15 cellular contexts compared by ENCODE assay signal in the genomic region with DNA sequence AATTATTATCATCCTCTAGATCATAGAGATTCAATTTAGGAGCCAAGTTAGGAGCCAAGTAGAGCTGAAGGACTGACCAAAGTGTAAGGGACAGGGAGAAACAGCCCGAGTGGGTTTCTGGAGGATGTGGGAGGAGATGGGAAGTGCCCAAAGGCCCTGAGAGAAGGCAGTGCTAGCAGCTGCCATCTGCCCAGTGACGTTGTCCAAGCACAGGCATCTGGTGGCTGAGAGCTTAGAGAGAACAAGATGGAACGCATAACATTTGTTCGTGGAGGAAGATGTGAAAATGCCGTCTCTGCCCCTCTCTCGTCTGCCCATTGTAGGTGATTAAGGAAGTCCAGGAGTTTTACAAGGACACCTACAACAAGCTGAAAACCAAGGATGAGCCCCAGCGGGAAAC. TPM values are rescaled to one million over a fixed set of nuclear protein-coding genes. Genes with fewer than 3 reads are reported as not detected.
DNase-seq lines count a peak whose midpoint lies in the region; ATAC-seq, FAIRE-seq and TF ChIP-seq lines count a peak whose summit lies in the region.
"Had no signal": no experiment of that assay in that cellular context is flagged by ENCODE, and none has a peak within 500 bp of the region (broad histone marks: within the 10 kb centered on the region; RNA-seq: fewer than 3 reads in every experiment).

No MANE protein-coding gene starts in this region.

- peaks cover 0 to 22% of the 10 kb centered on the region in 2 experiments; a peak in 2 of 4 replicates for H3K79me2 ChIP-seq in H1 (ENCODE audit: control insufficient read depth in 1 of 2, insufficient read depth in 2 of 2, low read length in 2 of 2)

- 83 to 87% (median 84%) methylated on average over 7 of the region's 7 CpGs for WGBS in heart left ventricle, 4 donors
- 97% methylated on average over 7 of the region's 7 CpGs; no CpG with 5 or more reads in 1 of the 2 experiments for WGBS in H1 (ENCODE audit: extremely low coverage in 1 of 2, insufficient coverage in 1 of 2, insufficient read length in 1 of 2, insufficient replicate concordance in 2 of 2, low coverage in 1 of 2, low lambda C conversion rate in 2 of 2, missing lambda C conversion rate in 1 of 2), 2 experiments

- H3K27me3 ChIP-seq in heart left ventricle (no peaks in the 10 kb centered on the region), H1 (replicated peaks in 1 of 4; ENCODE audit: control insufficient read depth in 3 of 4, extremely low read depth in 1 of 4, insufficient read depth in 3 of 4, low read length in 3 of 4) (no peaks in the 10 kb centered on the region), uterus (no peaks in the 10 kb centered on the region)

- no peak overlapping the region for H3K14ac ChIP-seq in H1 (ENCODE audit: insufficient read length)

- FAIRE-seq in H1 (lab: Jason Lieb, UNC) (no peak), H54 (lab: Jason Lieb, UNC) (no peak)
- FAIRE-seq: islet of Langerhans had no signal

- TF ChIP-seq POLR2A in heart left ventricle (IDR thresholded peaks at IDR 0.05) (no peak), H1 (IDR thresholded peaks at IDR 0.05; ENCODE audit: control extremely low read depth in 1 of 2, low read depth in 2 of 2, low read length in 2 of 2) (no peak), uterus (IDR thresholded peaks at IDR 0.05) (no peak), H54 (IDR thresholded peaks at IDR 0.05; ENCODE audit: low read depth, low read length) (no peak)

- H3K27ac Mint-ChIP-seq in nephron progenitor cell: peak overlapping the region; percentile 55
- H3K27ac Mint-ChIP-seq: stimulated activated effector memory CD8-positive, alpha-beta T cell treated with anti-CD3 and anti-CD28 coated beads, Interleukin-12 subunit alpha, Interleukin-12 subunit beta, amount 100 ng/mL, for 72 hours had no signal

- H3K4me3 Mint-ChIP-seq in nephron progenitor cell: peak overlapping the region; percentile 19
- H3K4me3 Mint-ChIP-seq: naive thymus-derived CD4-positive, alpha-beta T cell; stimulated activated effector memory CD8-positive, alpha-beta T cell treated with anti-CD3 and anti-CD28 coated beads, Interleukin-12 subunit alpha, Interleukin-12 subunit beta, amount 100 ng/mL, for 72 hours had no signal

- H2BK120ac ChIP-seq in H1 (replicated peaks; ENCODE audit: low read depth, low read length): no peak overlapping the region

- H3K4me3 ChIP-seq in heart left ventricle: no peak overlapping the region
- no peak overlapping the region for H3K4me3 ChIP-seq in H1 (ENCODE audit: extremely low read depth in 1 of 4, insufficient read depth in 2 of 4, low read depth in 3 of 4, low read length in 4 of 4)
- no peak overlapping the region for H3K4me3 ChIP-seq in uterus

- CTCF ChIA-PET in H1 (lab: Charles Lee; ENCODE audit: partially characterized antibody): interaction anchor here (0.6 to 1.8 kb wide), 5 partner anchors 27 to 170 kb away, joined by 3 to 5 read pairs (median 3); no protein-coding TSS in a partner anchor

- H3K27ac ChIP-seq in heart left ventricle: peak overlapping the region in 7 of 12 donors; percentile 6 to 94 (median 65)
- H3K27ac ChIP-seq in H1 (ENCODE audit: low read depth, low read length): no peak overlapping the region
- peak overlapping the region; percentile 58 to 86 for H3K27ac ChIP-seq in uterus

- no peak overlapping the region for H2BK12ac ChIP-seq in H1 (ENCODE audit: low read depth, low read length)

- TF ChIP-seq RAD21 in H1 (IDR thresholded peaks at IDR 0.05 in 1 of 2, conservative IDR thresholded peaks at IDR 0.05 in 1 of 2; ENCODE audit: low read depth in 2 of 2, low read length in 2 of 2): no peak

- no peak overlapping the region for H2AFZ ChIP-seq in H1 (ENCODE audit: low read length)

- no peak overlapping the region for H3K4me2 ChIP-seq in H1 (ENCODE audit: insufficient read depth in 1 of 2, low read depth in 2 of 2, low read length in 2 of 2)

- H4K91ac ChIP-seq in H1 (replicated peaks; ENCODE audit: insufficient read length, low read length): no peak overlapping the region

- no peak overlapping the region for H2BK15ac ChIP-seq in H1 (ENCODE audit: low read length)

- H3K36me3 ChIP-seq in heart left ventricle (peaks cover 0 to 76% (median 39%) of the 10 kb centered on the region in 9 donors), H1 (ENCODE audit: control insufficient read depth in 2 of 4, insufficient read depth in 4 of 4, low read length in 3 of 4) (peaks cover 14 to 42% (median 21%) of the 10 kb centered on the region in 4 experiments), uterus (no peaks in the 10 kb centered on the region)

- no peak overlapping the region for H2BK20ac ChIP-seq in H1 (ENCODE audit: low read length)

- no peak overlapping the region for H4K5ac ChIP-seq in H1 (ENCODE audit: insufficient read length, low read depth, low read length)

- no peak for TF ChIP-seq EP300 in H1 (IDR thresholded peaks at IDR 0.05; ENCODE audit: borderline replicate concordance in 1 of 2, low read depth in 2 of 2, low read length in 2 of 2)

- peak overlapping the region; percentile 9; the same call in 1 of the 2 replicates for H2BK5ac ChIP-seq in H1 (ENCODE audit: low read depth, low read length)

- no peak overlapping the region for H3K23ac ChIP-seq in H1 (ENCODE audit: insufficient read length)

- H3K79me1 ChIP-seq in H1 (ENCODE audit: low read depth, low read length): peaks cover 5% of the 10 kb centered on the region

- no peaks in the 10 kb centered on the region for H3K9me3 Mint-ChIP-seq in nephron progenitor cell
- H3K9me3 Mint-ChIP-seq: naive thymus-derived CD4-positive, alpha-beta T cell; stimulated activated effector memory CD8-positive, alpha-beta T cell treated with anti-CD3 and anti-CD28 coated beads, Interleukin-12 subunit alpha, Interleukin-12 subunit beta, amount 100 ng/mL, for 72 hours had no signal

- H3K4me1 Mint-ChIP-seq in nephron progenitor cell: peaks cover 68% of the 10 kb centered on the region

- no peaks in the 10 kb centered on the region for H3K36me3 Mint-ChIP-seq in nephron progenitor cell (ENCODE audit: low read depth)
- H3K36me3 Mint-ChIP-seq: stimulated activated effector memory CD8-positive, alpha-beta T cell treated with anti-CD3 and anti-CD28 coated beads, Interleukin-12 subunit alpha, Interleukin-12 subunit beta, amount 100 ng/mL, for 72 hours had no signal

- POLR2A ChIA-PET in H1 (lab: Charles Lee; ENCODE audit: partially characterized antibody): interaction anchor here (0.6 to 1.5 kb wide), 3 partner anchors 30 to 39 kb away, joined by 3 to 4 read pairs (median 3); no protein-coding TSS in a partner anchor

- H3K9ac ChIP-seq in H1 (replicated peaks in 1 of 4; ENCODE audit: extremely low read depth in 1 of 4, low read depth in 3 of 4, low read length in 3 of 4): no peak overlapping the region

- intact Hi-C loops in heart left ventricle (cut with DNase I): loop anchor here in 8 of 10 donors (5.0 kb wide), 3 partner anchors 37 to 42 kb away; no protein-coding TSS in a partner anchor
- intact Hi-C loops in Right ventricle myocardium superior (cut with DNase I): loop anchor here (5.0 kb wide), 1 partner anchor 38 kb away; no protein-coding TSS in a partner anchor
- intact Hi-C loops in uterus (cut with DNase I; ENCODE audit: low total_unique reads): no loop called here

- no peak overlapping the region for H3K56ac ChIP-seq in H1 (replicated peaks; ENCODE audit: insufficient read length, low read depth, low read length)

- H3K9me3 ChIP-seq in heart left ventricle: no peaks in the 10 kb centered on the region
- no peaks in the 10 kb centered on the region for H3K9me3 ChIP-seq in H1 (ENCODE audit: insufficient read depth in 2 of 2, low read depth in 1 of 2, low read length in 1 of 2)
- no peaks in the 10 kb centered on the region for H3K9me3 ChIP-seq in uterus

- no peak overlapping the region for H2AK5ac ChIP-seq in H1 (ENCODE audit: low read depth, low read length)

- H3K18ac ChIP-seq in H1 (ENCODE audit: extremely low read depth, low read length): no peak overlapping the region

- ATAC-seq in heart left ventricle (no peak), Right ventricle myocardium superior (ENCODE audit: poor library complexity) (no peak)
- ATAC-seq: naive thymus-derived CD4-positive, alpha-beta T cell; stimulated activated effector memory CD8-positive, alpha-beta T cell treated with anti-CD3 and anti-CD28 coated beads, Interleukin-12 subunit alpha, Interleukin-12 subunit beta, amount 100 ng/mL, for 72 hours had no signal

- H3K23me2 ChIP-seq in H1 (ENCODE audit: low read depth, low read length): no peaks in the 10 kb centered on the region

- DNase-seq in heart left ventricle: no peak
- no peak for DNase-seq in Right ventricle myocardium superior
- no peak for DNase-seq in H1 (ENCODE audit: low read depth in 1 of 2, low spot score in 2 of 2)
- no peak for DNase-seq in nephron progenitor cell
- DNase-seq in uterus: no peak
- no peak for DNase-seq in mesenteric fat pad (ENCODE audit: low spot score)
- no peak for DNase-seq in foreskin melanocyte
- DNase-seq in H54 (ENCODE audit: insufficient read length, low spot score): no peak
- DNase-seq: activated CD4-positive, alpha-beta T cell treated with anti-CD3 and anti-CD28 coated beads for 4 hours; Calu3; Karpas-422; naive thymus-derived CD4-positive, alpha-beta T cell; stimulated activated CD4-positive, alpha-beta T cell treated with anti-CD3 and anti-CD28 coated beads, Interleukin-4, amount 100 ng/mL, for 24 hours had no signal

- no peak for TF ChIP-seq CTCF in heart left ventricle (IDR thresholded peaks at IDR 0.05)
- no peak for TF ChIP-seq CTCF in H1 (IDR thresholded peaks at IDR 0.05; ENCODE audit: control extremely low read depth in 1 of 3, insufficient read depth in 1 of 3, low read depth in 1 of 3, low read length in 3 of 3)
- TF ChIP-seq CTCF in nephron progenitor cell (IDR thresholded peaks at IDR 0.05): no peak
- no peak for TF ChIP-seq CTCF in uterus (IDR thresholded peaks at IDR 0.05)

- H3K4me1 ChIP-seq in heart left ventricle (peaks cover 19 to 62% (median 48%) of the 10 kb centered on the region in 12 donors), H1 (replicated peaks in 1 of 4; ENCODE audit: control insufficient read depth in 3 of 4, insufficient read depth in 4 of 4, low read length in 3 of 4) (peaks cover 0 to 7% (median 4%) of the 10 kb centered on the region in 4 experiments; a peak in 6 of 7 replicates), uterus (peaks cover 11 to 19% of the 10 kb centered on the region in 2 donors)

- H4K8ac ChIP-seq in H1 (ENCODE audit: extremely low read depth, insufficient read depth, low read length): no peak overlapping the region

- H3K4ac ChIP-seq in H1 (replicated peaks; ENCODE audit: insufficient read length, low read depth, low read length): no peak overlapping the region

- peaks cover 2% of the 10 kb centered on the region in 2 experiments for H4K20me1 ChIP-seq in H1 (replicated peaks in 1 of 2; ENCODE audit: control insufficient read depth in 1 of 2, insufficient read depth in 2 of 2, low read length in 2 of 2)

- H3K27me3 Mint-ChIP-seq in nephron progenitor cell (ENCODE audit: low read depth, poor library complexity): peaks cover 9% of the 10 kb centered on the region

RNA-seq across cellular contexts. Expression of a gene that starts 34.7 kb away (rescaled TPM):
- 10 to 100 TPM; 29.9 to 96.1 (median 54.7) TPM for total RNA-seq in heart left ventricle
- 10 to 100 TPM; 63.2 to 87.4 TPM for polyA plus RNA-seq in heart left ventricle
- 51.9 TPM for total RNA-seq in Right ventricle myocardium superior
- total RNA-seq in H1 (2021; fragmentation: NEBNext Ultra II Directional; extraction: Animal tissue kit (Norgen Biotek cat#: 25700)): 164 and 168 TPM in 2 replicates
- 173 and 319 TPM in 2 replicates for polyA plus RNA-seq in H1 (2011; rRNA removed)
- polyA plus RNA-seq in H1 (2011; cell fraction: cytosol; rRNA removed): 270 TPM
- polyA plus RNA-seq in H1 (2011; cell fraction: nucleus; rRNA removed): 124 TPM
- polyA plus RNA-seq in H1 (2012, experiment 1 of 2): 202 to 227 TPM (median 219 TPM) in 4 replicates
- polyA plus RNA-seq in H1 (2012, experiment 2 of 2): 250 TPM
- 461 TPM for polyA plus RNA-seq in H1 (2013, experiment 1 of 2)
- polyA plus RNA-seq in H1 (2013, experiment 2 of 2): 438 TPM
- 187 and 223 TPM in 2 replicates for polyA minus RNA-seq in H1 (2011; rRNA and poly(A)+ RNA removed)
- 121 TPM for polyA minus RNA-seq in H1 (2011; cell fraction: cytosol; rRNA and poly(A)+ RNA removed)
- 81.6 TPM for polyA minus RNA-seq in H1 (2011; cell fraction: nucleus; rRNA and poly(A)+ RNA removed)
- total RNA-seq in uterus: 100 to 1,000 TPM; 161 to 275 (median 207) TPM
- total RNA-seq in mesenteric fat pad: 57.7 TPM
